In genomic region chr13:50162001-50162400, GRCh38 we compare ENCODE assay signal across 19 cellular contexts.
"Had no signal": no experiment of that assay in that cellular context is flagged by ENCODE, and none has a peak within 500 bp of the region (broad histone marks: within the 10 kb centered on the region; RNA-seq: fewer than 3 reads in every experiment).

No MANE protein-coding gene starts in this region.

- H3K9me3 ChIP-seq: gastroesophageal sphincter, heart right ventricle, mucosa of descending colon, pancreas had no signal

- H3K27me3 ChIP-seq: gastroesophageal sphincter, heart right ventricle, pancreas had no signal

- H3K4me1 ChIP-seq: gastroesophageal sphincter, pancreas had no signal

- DNase-seq: activated CD4-positive, alpha-beta T cell treated with anti-CD3 and anti-CD28 coated beads, Interleukin-2, amount 10 ng/mL, durations not matched to agents 24 days and 14 days; activated CD4-positive, CD25-positive, alpha-beta regulatory T cell; activated CD8-positive, alpha-beta memory T cell treated with anti-CD3 and anti-CD28 coated beads, Interleukin-2, amount 50 U/mL, for 4 hours; activated CD8-positive, alpha-beta T cell treated with anti-CD3 and anti-CD28 coated beads, Interleukin-2, amount 10 ng/mL, durations not matched to agents 7 days and 5 days; activated gamma-delta T cell; activated T-cell treated with anti-CD3 and anti-CD28 coated beads, Interleukin-2, amount 50 U/mL, for 72 hours; amniotic stem cell; cortex of kidney; effector CD8-positive, alpha-beta T cell; heart right ventricle; mammary epithelial cell; mucosa of descending colon; naive thymus-derived CD4-positive, alpha-beta T cell; pancreas; stimulated activated CD4-positive, alpha-beta T cell treated with anti-CD3 and anti-CD28 coated beads, Interleukin-2, amount 100 ng/mL, for 48 hours had no signal

- ATAC-seq: activated CD8-positive, alpha-beta T cell treated with anti-CD3 and anti-CD28 coated beads, Interleukin-2, amount 10 ng/mL, durations not matched to agents 7 days and 5 days; activated naive CD4-positive, alpha-beta T cell treated with anti-CD3 and anti-CD28 coated beads, Interleukin-2, amount 50 U/mL, for 72 hours; activated T-cell treated with anti-CD3 and anti-CD28 coated beads, Interleukin-2, amount 50 U/mL, for 72 hours; gastroesophageal sphincter; heart right ventricle; mucosa of descending colon; naive thymus-derived CD4-positive, alpha-beta T cell; pancreas; stimulated activated memory B cell treated with anti-CD40 and anti-IgM and Interleukin-4, amounts not matched to agents 10 μg/mL and 1 μg/mL and 100 μg/mL, for 72 hours had no signal

- FAIRE-seq: endothelial cell of umbilical vein, pancreas had no signal

- H3K27ac ChIP-seq: gastroesophageal sphincter, heart right ventricle, pancreas had no signal

- H3K4me3 ChIP-seq: gastroesophageal sphincter, heart right ventricle, mucosa of descending colon, pancreas had no signal

- H3K36me3 ChIP-seq: gastroesophageal sphincter, heart right ventricle, pancreas had no signal
